Comparison of ENCODE assay signal across 10 cellular contexts in genomic region chr17:35889818-35890773, GRCh38. TPM values are rescaled to one million over a fixed set of nuclear protein-coding genes. Genes with fewer than 3 reads are reported as not detected.
A peak's percentile ranks its signal among the peaks of the same experiment; 100 is the strongest.
DNase-seq lines count a peak whose midpoint lies in the region; ATAC-seq and TF ChIP-seq lines count a peak whose summit lies in the region.
"Had no signal": no experiment of that assay in that cellular context is flagged by ENCODE, and none has a peak within 500 bp of the region (broad histone marks: within the 10 kb centered on the region; RNA-seq: fewer than 3 reads in every experiment).

No MANE protein-coding gene starts in this region.

- H3K36me3 ChIP-seq in GM23248 (ENCODE audit: low read depth) (no peaks in the 10 kb centered on the region), MG63 (no peaks in the 10 kb centered on the region)

- H3K36me3 Mint-ChIP-seq in progenitor cell of endocrine pancreas (ENCODE audit: insufficient read depth), result no peaks in the 10 kb centered on the region
- H3K36me3 Mint-ChIP-seq: memory B cell had no signal

- DNase-seq in GM23248, result peak; percentile 39
- DNase-seq in NCI-H2171 (lab: John Stamatoyannopoulos, UW), result peak; percentile 90
- peak; percentile 46 for DNase-seq in dermis blood vessel endothelial cell
- no peak for DNase-seq in progenitor cell of endocrine pancreas (ENCODE audit: low spot score, unreplicated experiment)
- DNase-seq in MG63, result no peak
- no peak for DNase-seq in occipital lobe (lab: John Stamatoyannopoulos, UW)
- DNase-seq: NCI-H2081 treated with DMSO at 0.1 percent for 48 hours; stimulated activated naive CD4-positive, alpha-beta T cell had no signal

- in situ Hi-C loops in GM23248 (cut with MboI), result no loop called here

- no peaks in the 10 kb centered on the region for H3K27me3 Mint-ChIP-seq in progenitor cell of endocrine pancreas

- no peak overlapping the region for H3K4me3 ChIP-seq in GM23248
- H3K4me3 ChIP-seq in MG63, result no peak overlapping the region

- H3K4me1 ChIP-seq in GM23248 (ENCODE audit: insufficient read depth), result no peaks in the 10 kb centered on the region

- no peak for ATAC-seq in GM18861 (IDR thresholded peaks at IDR 0.05; ENCODE audit: unreplicated experiment)

- no peaks in the 10 kb centered on the region for H4K20me1 ChIP-seq in GM23248 (ENCODE audit: insufficient read depth)

- H2AFZ ChIP-seq in GM23248, result no peak overlapping the region

- no peak overlapping the region for H3K4me3 Mint-ChIP-seq in progenitor cell of endocrine pancreas (ENCODE audit: low read depth)
- H3K4me3 Mint-ChIP-seq: memory B cell had no signal

- H3K79me2 ChIP-seq in GM23248 (ENCODE audit: insufficient read depth), result no peaks in the 10 kb centered on the region

- H3K27ac Mint-ChIP-seq in progenitor cell of endocrine pancreas, result peak overlapping the region; percentile 31
- H3K27ac Mint-ChIP-seq: memory B cell had no signal

- H3K27me3 ChIP-seq in GM23248 (replicated peaks; ENCODE audit: insufficient read depth) (no peaks in the 10 kb centered on the region), MG63 (no peaks in the 10 kb centered on the region)

- H3K9ac ChIP-seq in GM23248, result no peak overlapping the region

- no peak overlapping the region for H3K4me2 ChIP-seq in GM23248 (ENCODE audit: unreplicated experiment)

- H3K9me2 ChIP-seq in GM23248 (ENCODE audit: insufficient read depth), result no peaks in the 10 kb centered on the region

- no peaks in the 10 kb centered on the region for H3K9me3 ChIP-seq in GM23248 (ENCODE audit: low read depth)
- H3K9me3 ChIP-seq in MG63, result no peaks in the 10 kb centered on the region

- no peak for TF ChIP-seq CTCF in progenitor cell of endocrine pancreas (IDR thresholded peaks at IDR 0.05; ENCODE audit: unreplicated experiment)

- WGBS in GM23248 (ENCODE audit: low coverage in 1 of 2, low lambda C conversion rate in 2 of 2, missing lambda C conversion rate in 2 of 2), 2 experiments, result 45 to 59% methylated on average over 2 of the region's 2 CpGs

- H3K4me1 Mint-ChIP-seq in progenitor cell of endocrine pancreas (ENCODE audit: low read depth), result peaks cover 8% of the 10 kb centered on the region

- H3K27ac ChIP-seq in GM23248, result no peak overlapping the region

- H3K9me3 Mint-ChIP-seq in progenitor cell of endocrine pancreas (ENCODE audit: low read depth), result no peaks in the 10 kb centered on the region
- H3K9me3 Mint-ChIP-seq: memory B cell had no signal

- H3F3A ChIP-seq in GM23248 (ENCODE audit: insufficient read depth), result no peaks in the 10 kb centered on the region

RNA-seq across cellular contexts. Expression of gene CCL5, which starts 9.9 kb away (rescaled TPM):
- total RNA-seq in GM23248 (2014; rRNA removed; shearing (Covaris generic)), result not detected in 2 replicates
- polyA plus RNA-seq in GM23248 (2016; fragmentation: Nextera tagmentation; extraction: Ambion mirVana), result not detected in 2 replicates
- 0.17 TPM in 1 of 2 replicates, not detected in the other for total RNA-seq in dermis blood vessel endothelial cell
- total RNA-seq in progenitor cell of endocrine pancreas, result not detected in 2 replicates
- total RNA-seq in MG63 (2014; rRNA removed; shearing (Covaris generic); ENCODE audit: low replicate concordance), result 3.0 and 4.4 TPM in 2 replicates
- 0.47 TPM for total RNA-seq in occipital lobe

RNA-seq across cellular contexts. Expression of gene HEATR9, which starts 21.4 kb away (rescaled TPM):
- total RNA-seq in GM23248 (2014; rRNA removed; shearing (Covaris generic)), result not detected in 2 replicates
- polyA plus RNA-seq in GM23248 (2016; fragmentation: Nextera tagmentation; extraction: Ambion mirVana), result not detected in 2 replicates
- total RNA-seq in dermis blood vessel endothelial cell (not detected in 2 replicates), progenitor cell of endocrine pancreas (not detected in 2 replicates), occipital lobe (not detected)
- total RNA-seq in MG63 (2014; rRNA removed; shearing (Covaris generic); ENCODE audit: low replicate concordance), result not detected in 2 replicates

RNA-seq across cellular contexts. Expression of gene RDM1, which starts 40.5 kb away (rescaled TPM):
- not detected in 2 replicates for total RNA-seq in GM23248 (2014; rRNA removed; shearing (Covaris generic))
- not detected in 2 replicates for polyA plus RNA-seq in GM23248 (2016; fragmentation: Nextera tagmentation; extraction: Ambion mirVana)
- total RNA-seq in dermis blood vessel endothelial cell (0.47 and 1.0 TPM in 2 replicates), progenitor cell of endocrine pancreas (4.2 and 4.8 TPM in 2 replicates), occipital lobe (0.62 TPM)
- 0.89 and 2.5 TPM in 2 replicates for total RNA-seq in MG63 (2014; rRNA removed; shearing (Covaris generic); ENCODE audit: low replicate concordance)

RNA-seq across cellular contexts. Expression of gene LYZL6, which starts 53.4 kb away (rescaled TPM):
- not detected in 2 replicates for total RNA-seq in GM23248 (2014; rRNA removed; shearing (Covaris generic))
- not detected in 2 replicates for polyA plus RNA-seq in GM23248 (2016; fragmentation: Nextera tagmentation; extraction: Ambion mirVana)
- total RNA-seq in dermis blood vessel endothelial cell, result not detected in 2 replicates
- total RNA-seq in progenitor cell of endocrine pancreas, result not detected in 2 replicates
- total RNA-seq in MG63 (2014; rRNA removed; shearing (Covaris generic); ENCODE audit: low replicate concordance), result not detected in 2 replicates
- total RNA-seq in occipital lobe, result not detected

Comparison
In these comparisons a context has a peak if more than half of its experiments do, and no peak if none do; other contexts are left out.
1. DNase-seq: peak in GM23248 (single experiment), NCI-H2171 (single experiment) and dermis blood vessel endothelial cell (single experiment); none in progenitor cell of endocrine pancreas (single experiment), MG63 (single experiment) and occipital lobe (single experiment).